13 cellular contexts compared by ENCODE assay signal in genomic region chr11:65932558-65932919, GRCh38. TPM values are rescaled to one million over a fixed set of nuclear protein-coding genes. Genes with fewer than 3 reads are reported as not detected.
DNase-seq lines count a peak whose midpoint lies in the region; ATAC-seq, FAIRE-seq and TF ChIP-seq lines count a peak whose summit lies in the region.
"Had no signal": no experiment of that assay in that cellular context is flagged by ENCODE, and none has a peak within 500 bp of the region (broad histone marks: within the 10 kb centered on the region; RNA-seq: fewer than 3 reads in every experiment).

No MANE protein-coding gene starts in this region.

- H3K4me1 ChIP-seq in pancreas: no peaks in the 10 kb centered on the region

- peaks cover 11% of the 10 kb centered on the region for H3K4me1 Mint-ChIP-seq in HFFc6 (ENCODE audit: low read depth)

- H3K4me3 Mint-ChIP-seq in HFFc6: no peak overlapping the region
- H3K4me3 Mint-ChIP-seq: activated naive CD4-positive, alpha-beta T cell treated with anti-CD3 and anti-CD28 coated beads, Interleukin-2, amount 50 U/mL, for 24 hours had no signal

- in situ Hi-C loops in SK-MEL-5 (cut with HindIII; ENCODE audit: low pct_unique_long_range_greater_than_20kb, low sequenced_read_pairs): no loop called here

- no peaks in the 10 kb centered on the region for H3K9me3 ChIP-seq in pancreas
- H3K9me3 ChIP-seq: SJSA1 had no signal

- intact Hi-C loops in pancreas (cut with DNase I): no loop called here

- H3K4me3 ChIP-seq in fibroblast of villous mesenchyme (ENCODE audit: low read depth, low read length) (no peak overlapping the region), pancreas (no peak overlapping the region)
- H3K4me3 ChIP-seq: SJSA1 had no signal

- H3K27me3 ChIP-seq in pancreas: no peaks in the 10 kb centered on the region

- ATAC-seq in GM21717 (IDR thresholded peaks at IDR 0.05; ENCODE audit: unreplicated experiment) (no peak), pancreas (no peak)

- no peak overlapping the region for H3K27ac Mint-ChIP-seq in HFFc6
- H3K27ac Mint-ChIP-seq: activated naive CD4-positive, alpha-beta T cell treated with anti-CD3 and anti-CD28 coated beads, Interleukin-2, amount 50 U/mL, for 24 hours had no signal

- 32 to 42% methylated on average over 9 of the region's 9 CpGs for WGBS in pancreas, 2 donors

- no peak overlapping the region for H3K27ac ChIP-seq in pancreas
- H3K27ac ChIP-seq: SJSA1 had no signal

- peak; percentile 21 for DNase-seq in DMS114 treated with DMSO at 0.1 percent for 48 hours (lab: John Stamatoyannopoulos, UW; ENCODE audit: unreplicated experiment)
- peak; percentile 12 for DNase-seq in HFFc6
- DNase-seq in SK-MEL-5 (ENCODE audit: low read depth, low spot score): peak; percentile 32
- peak; percentile 32 for DNase-seq in fibroblast of villous mesenchyme (ENCODE audit: low read depth)
- DNase-seq in LoVo (ENCODE audit: low spot score): no peak
- DNase-seq in pancreas: no peak
- DNase-seq in NCI-H1105 (lab: John Stamatoyannopoulos, UW): no peak
- DNase-seq: activated CD4-positive, alpha-beta T cell treated with anti-CD3 and anti-CD28 coated beads, Interleukin-2, amount 50 U/mL, for 1 hour; DMS79 treated with DMSO at 0.1 percent for 48 hours; effector memory CD4-positive, alpha-beta T cell had no signal

- H3K36me3 ChIP-seq in pancreas: no peaks in the 10 kb centered on the region
- H3K36me3 ChIP-seq: SJSA1 had no signal

- 0 out of 2 replicates have a peak, but pooled peaks cover 3% of the 10 kb centered on the region for H3K36me3 Mint-ChIP-seq in HFFc6 (ENCODE audit: low read depth)
- H3K36me3 Mint-ChIP-seq: activated naive CD4-positive, alpha-beta T cell treated with anti-CD3 and anti-CD28 coated beads, Interleukin-2, amount 50 U/mL, for 24 hours had no signal

- no peaks in the 10 kb centered on the region for H3K9me3 Mint-ChIP-seq in HFFc6
- H3K9me3 Mint-ChIP-seq: activated naive CD4-positive, alpha-beta T cell treated with anti-CD3 and anti-CD28 coated beads, Interleukin-2, amount 50 U/mL, for 24 hours had no signal

- peaks cover 4% of the 10 kb centered on the region; the same call in 1 of the 2 replicates for H3K27me3 Mint-ChIP-seq in HFFc6 (ENCODE audit: insufficient read depth)
- H3K27me3 Mint-ChIP-seq: activated naive CD4-positive, alpha-beta T cell treated with anti-CD3 and anti-CD28 coated beads, Interleukin-2, amount 50 U/mL, for 24 hours had no signal

- TF ChIP-seq CTCF in HFFc6 (IDR thresholded peaks at IDR 0.05) (peak; percentile 49), fibroblast of villous mesenchyme (IDR thresholded peaks at IDR 0.05; ENCODE audit: insufficient read depth, low read depth, low read length) (no peak), pancreas (IDR thresholded peaks at IDR 0.05) (no peak)

- FAIRE-seq in pancreas (lab: Jason Lieb, UNC): no peak

RNA-seq across cellular contexts. Expression of gene TSGA10IP, which starts 12.7 kb away (rescaled TPM):
- total RNA-seq in HFFc6 (2021; fragmentation: NEBNext Ultra II Directional; extraction: Animal tissue kit (Norgen Biotek cat#: 25700)): under 1 TPM in 1 of 6 experiments, not detected in 5; 0.23 TPM
- total RNA-seq in SK-MEL-5 (2014; rRNA removed; shearing (Covaris generic)): not detected in 2 replicates
- not detected in 2 replicates for polyA plus RNA-seq in SK-MEL-5 (2015; cell fraction: cytosol; rRNA removed)
- polyA plus RNA-seq in SK-MEL-5 (2015; cell fraction: nucleus; rRNA removed): not detected in 2 replicates
- total RNA-seq in fibroblast of villous mesenchyme (not detected in 2 replicates), pancreas (under 1 TPM in 1 of 6 donors, not detected in 5; 0.19 TPM)
- not detected for polyA plus RNA-seq in pancreas
- total RNA-seq: SJSA1 had no signal

RNA-seq across cellular contexts. Expression of gene DRAP1, which starts 13.3 kb away (rescaled TPM):
- 100 to 1,000 TPM; 362 to 687 (median 615) TPM for total RNA-seq in HFFc6 (2021; fragmentation: NEBNext Ultra II Directional; extraction: Animal tissue kit (Norgen Biotek cat#: 25700))
- 66.5 and 72.9 TPM in 2 replicates for total RNA-seq in SK-MEL-5 (2014; rRNA removed; shearing (Covaris generic))
- 65.6 and 99.1 TPM in 2 replicates for polyA plus RNA-seq in SK-MEL-5 (2015; cell fraction: cytosol; rRNA removed)
- polyA plus RNA-seq in SK-MEL-5 (2015; cell fraction: nucleus; rRNA removed): 28.3 and 31.6 TPM in 2 replicates
- 216 and 218 TPM in 2 replicates for total RNA-seq in fibroblast of villous mesenchyme
- total RNA-seq in pancreas: 10 to 100 TPM; 20.4 to 31.7 (median 25.1) TPM
- polyA plus RNA-seq in pancreas: 10 to 100 TPM; 58.5 to 58.8 TPM

RNA-seq across cellular contexts. Expression of gene C11orf68, which starts 13.7 kb away (rescaled TPM):
- total RNA-seq in HFFc6 (2021; fragmentation: NEBNext Ultra II Directional; extraction: Animal tissue kit (Norgen Biotek cat#: 25700)): 10 to 100 TPM; 79.0 to 94.6 (median 85.0) TPM
- 7.8 and 9.8 TPM in 2 replicates for total RNA-seq in SK-MEL-5 (2014; rRNA removed; shearing (Covaris generic))
- 31.8 and 34.2 TPM in 2 replicates for polyA plus RNA-seq in SK-MEL-5 (2015; cell fraction: cytosol; rRNA removed)
- 13.0 and 13.3 TPM in 2 replicates for polyA plus RNA-seq in SK-MEL-5 (2015; cell fraction: nucleus; rRNA removed)
- total RNA-seq in fibroblast of villous mesenchyme: 25.8 and 31.5 TPM in 2 replicates
- total RNA-seq in pancreas: 10 to 100 TPM; 10.2 to 19.4 (median 13.4) TPM
- polyA plus RNA-seq in pancreas: 10 to 100 TPM; 14.3 to 20.8 TPM

RNA-seq across cellular contexts. Expression of gene SART1, which starts 29.0 kb away (rescaled TPM):
- total RNA-seq in HFFc6 (2021; fragmentation: NEBNext Ultra II Directional; extraction: Animal tissue kit (Norgen Biotek cat#: 25700)): 10 to 100 TPM; 51.7 to 69.3 (median 61.0) TPM
- total RNA-seq in SK-MEL-5 (2014; rRNA removed; shearing (Covaris generic)): 40.1 and 46.5 TPM in 2 replicates
- 46.9 and 58.0 TPM in 2 replicates for polyA plus RNA-seq in SK-MEL-5 (2015; cell fraction: cytosol; rRNA removed)
- 20.0 and 41.9 TPM in 2 replicates for polyA plus RNA-seq in SK-MEL-5 (2015; cell fraction: nucleus; rRNA removed)
- total RNA-seq in fibroblast of villous mesenchyme (25.5 and 26.7 TPM in 2 replicates), pancreas (10 to 100 TPM; 19.2 to 28.2 (median 22.0) TPM)
- polyA plus RNA-seq in pancreas: 10 to 100 TPM; 73.9 to 98.5 TPM

RNA-seq across cellular contexts. Expression of gene FOSL1, which starts 32.4 kb away (rescaled TPM):
- total RNA-seq in HFFc6 (2021; fragmentation: NEBNext Ultra II Directional; extraction: Animal tissue kit (Norgen Biotek cat#: 25700)): 100 to 1,000 TPM; 134 to 275 (median 234) TPM
- 8.9 and 10.2 TPM in 2 replicates for total RNA-seq in SK-MEL-5 (2014; rRNA removed; shearing (Covaris generic))
- polyA plus RNA-seq in SK-MEL-5 (2015; cell fraction: cytosol; rRNA removed): 29.1 and 34.9 TPM in 2 replicates
- polyA plus RNA-seq in SK-MEL-5 (2015; cell fraction: nucleus; rRNA removed): 4.1 and 14.5 TPM in 2 replicates
- 18.0 and 41.0 TPM in 2 replicates for total RNA-seq in fibroblast of villous mesenchyme
- 1 to 10 TPM in 1 of 6 donors, under 1 TPM in 5; 0.19 to 1.2 (median 0.45) TPM for total RNA-seq in pancreas
- polyA plus RNA-seq in pancreas: 1 to 10 TPM; 2.2 to 4.3 TPM

Comparison
In these comparisons a context has a peak if more than half of its experiments do, and no peak if none do; other contexts are left out.
1. DNase-seq: peak in DMS114 treated with DMSO at 0.1 percent for 48 hours (single experiment), HFFc6 (single experiment), SK-MEL-5 (single experiment) and fibroblast of villous mesenchyme (single experiment); none in LoVo (single experiment), pancreas (0 of 6) and NCI-H1105 (single experiment).